In the genomic region with DNA sequence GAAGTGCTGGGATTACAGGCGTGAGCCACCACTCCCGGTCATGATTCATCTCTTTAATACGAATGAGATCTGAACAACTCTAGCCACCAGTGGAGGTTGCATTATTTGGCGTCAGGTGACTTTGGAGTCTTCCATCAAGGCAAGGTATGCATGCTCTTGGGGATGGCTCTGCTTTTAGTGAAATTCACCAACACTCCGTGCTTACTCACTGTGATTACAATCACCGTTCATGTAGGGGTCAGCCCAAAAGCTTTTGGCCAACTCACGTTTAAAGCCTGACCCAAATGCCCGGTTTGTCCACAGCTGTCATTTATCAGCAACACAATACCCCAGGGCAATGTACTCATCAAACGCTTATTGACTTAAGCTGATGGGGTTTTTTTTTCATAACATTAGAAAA, we compare ENCODE assay signal across 26 cellular contexts.
"Had no signal": no experiment of that assay in that cellular context is flagged by ENCODE, and none has a peak within 500 bp of the region (broad histone marks: within the 10 kb centered on the region; RNA-seq: fewer than 3 reads in every experiment).

No MANE protein-coding gene starts in this region.

- H3K4me3 ChIP-seq: left ventricle myocardium inferior, lung, neural progenitor cell, psoas muscle, right lobe of liver, stomach, testis, thyroid gland, transverse colon, upper lobe of right lung had no signal

- H3K4me1 ChIP-seq: parathyroid adenoma, right lobe of liver, testis, thyroid gland, upper lobe of right lung had no signal

- H3K4me3 Mint-ChIP-seq: mesothelial cell of epicardium; naive B cell; natural killer cell; nephron progenitor cell; neural progenitor cell; stimulated activated naive B cell treated with anti-CD40 and anti-IgM and Interleukin-4, amounts not matched to agents 10 μg/mL and 1 μg/mL and 100 μg/mL, for 72 hours had no signal

- H3K36me3 ChIP-seq: left ventricle myocardium inferior, neural progenitor cell, neutrophil, right lobe of liver, stomach, thyroid gland, transverse colon, upper lobe of right lung had no signal

- DNase-seq: hypothalamus; islet precursor cell; left ventricle myocardium inferior; mesendoderm; naive B cell; natural killer cell; nephron progenitor cell; occipital lobe; psoas muscle; right lobe of liver; stimulated activated CD4-positive, alpha-beta T cell treated with anti-CD3 and anti-CD28 coated beads, Interleukin-12 subunit alpha, Interleukin-12 subunit beta, amount 100 ng/mL, for 4 hours; stimulated activated CD4-positive, alpha-beta T cell treated with anti-CD3 and anti-CD28 coated beads, Interleukin-15, amount 100 ng/mL, for 24 hours; stimulated activated CD4-positive, alpha-beta T cell treated with anti-CD3 and anti-CD28 coated beads, Interleukin-2, amount 100 ng/mL, for 24 hours; stimulated activated CD4-positive, alpha-beta T cell treated with anti-CD3 and anti-CD28 coated beads, Interleukin-4, amount 100 ng/mL, for 1 hour; stimulated activated naive B cell treated with anti-CD40 and anti-IgM and Interleukin-4, amounts not matched to agents 10 μg/mL and 1 μg/mL and 100 μg/mL, for 72 hours; stimulated activated naive CD8-positive, alpha-beta T cell treated with anti-CD3 and anti-CD28 coated beads, Interleukin-15, Interleukin-2, amounts not matched to agents 100 U/mL and 50 U/mL, for 24 hours; stomach; testis; thyroid gland; transverse colon; upper lobe of right lung had no signal

- H2AFZ ChIP-seq: neural progenitor cell, parathyroid adenoma had no signal

- ATAC-seq: natural killer cell; psoas muscle; right lobe of liver; stimulated activated naive B cell treated with anti-CD40 and anti-IgM and Interleukin-4, amounts not matched to agents 10 μg/mL and 1 μg/mL and 100 μg/mL, for 72 hours; stimulated activated naive CD8-positive, alpha-beta T cell treated with anti-CD3 and anti-CD28 coated beads, Interleukin-15, Interleukin-2, amounts not matched to agents 100 U/mL and 50 U/mL, for 24 hours; upper lobe of right lung had no signal

- H3K9me3 ChIP-seq: left ventricle myocardium inferior, neutrophil, psoas muscle, right lobe of liver, stomach, testis, thyroid gland, transverse colon, upper lobe of right lung had no signal

- H3K27ac ChIP-seq: left ventricle myocardium inferior, neural progenitor cell, neutrophil, parathyroid adenoma, psoas muscle, right lobe of liver, stomach, testis, thyroid gland, transverse colon, upper lobe of right lung had no signal

- H3K27ac Mint-ChIP-seq: mesothelial cell of epicardium; naive B cell; natural killer cell; nephron progenitor cell; neural progenitor cell; stimulated activated naive B cell treated with anti-CD40 and anti-IgM and Interleukin-4, amounts not matched to agents 10 μg/mL and 1 μg/mL and 100 μg/mL, for 72 hours had no signal

- H3K79me2 ChIP-seq: parathyroid adenoma had no signal

- H3K27me3 ChIP-seq: neural progenitor cell, right lobe of liver, stomach, testis, thyroid gland, transverse colon, upper lobe of right lung had no signal

- H3K4me1 Mint-ChIP-seq: naive B cell; natural killer cell; stimulated activated naive B cell treated with anti-CD40 and anti-IgM and Interleukin-4, amounts not matched to agents 10 μg/mL and 1 μg/mL and 100 μg/mL, for 72 hours had no signal

- H3K36me3 Mint-ChIP-seq: mesothelial cell of epicardium; naive B cell; natural killer cell; neural progenitor cell; stimulated activated naive B cell treated with anti-CD40 and anti-IgM and Interleukin-4, amounts not matched to agents 10 μg/mL and 1 μg/mL and 100 μg/mL, for 72 hours had no signal

- H3K9me3 Mint-ChIP-seq: mesothelial cell of epicardium; natural killer cell; nephron progenitor cell; neural progenitor cell; stimulated activated naive B cell treated with anti-CD40 and anti-IgM and Interleukin-4, amounts not matched to agents 10 μg/mL and 1 μg/mL and 100 μg/mL, for 72 hours had no signal

- H3K4me2 ChIP-seq: neural progenitor cell had no signal

- H3K9ac ChIP-seq: neural progenitor cell, parathyroid adenoma had no signal
